14 cellular contexts compared by ENCODE assay signal in the genomic region with DNA sequence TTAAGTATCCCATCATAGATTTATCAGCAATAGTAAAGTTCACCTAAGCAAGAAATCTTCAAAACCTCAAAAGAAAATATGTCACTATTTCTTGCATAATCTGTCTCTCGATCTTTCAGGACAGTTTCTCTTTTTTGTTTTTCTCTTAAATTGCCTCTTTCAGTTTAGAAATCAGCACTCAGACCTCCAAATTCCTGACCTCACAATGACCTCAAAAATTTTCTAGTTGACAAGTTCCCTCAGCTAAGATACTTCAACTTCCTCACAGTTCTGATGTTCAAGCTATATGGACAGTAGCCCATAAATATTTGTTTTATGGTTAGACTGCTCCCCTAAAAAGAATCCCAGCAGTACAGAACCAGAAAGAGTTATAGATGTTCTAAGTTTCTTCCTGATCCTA. TPM values are rescaled to one million over a fixed set of nuclear protein-coding genes. Genes with fewer than 3 reads are reported as not detected.
DNase-seq lines count a peak whose midpoint lies in the region; ATAC-seq and TF ChIP-seq lines count a peak whose summit lies in the region.
"Had no signal": no experiment of that assay in that cellular context is flagged by ENCODE, and none has a peak within 500 bp of the region (broad histone marks: within the 10 kb centered on the region; RNA-seq: fewer than 3 reads in every experiment).

No MANE protein-coding gene starts in this region.

- H3K4me1 ChIP-seq in Karpas-422 (ENCODE audit: low read length) (peaks cover 16% of the 10 kb centered on the region), body of pancreas (no peaks in the 10 kb centered on the region), gastrocnemius medialis (peaks cover 0 to 9% of the 10 kb centered on the region in 2 donors)
- H3K4me1 ChIP-seq in CD4-positive, alpha-beta memory T cell (ENCODE audit: insufficient read depth, low read length), result no peaks in the 10 kb centered on the region

- H3K4me1 Mint-ChIP-seq in CD4-positive, alpha-beta memory T cell, result peaks cover 0 to 2% (median 0%) of the 10 kb centered on the region in 4 donors
- H3K4me1 Mint-ChIP-seq: activated naive CD4-positive, alpha-beta T cell treated with anti-CD3 and anti-CD28 coated beads, Interleukin-2, amount 50 U/mL, for 24 hours had no signal

- no peaks in the 10 kb centered on the region for H3K9me3 Mint-ChIP-seq in CD4-positive, alpha-beta memory T cell
- H3K9me3 Mint-ChIP-seq: activated naive CD4-positive, alpha-beta T cell treated with anti-CD3 and anti-CD28 coated beads, Interleukin-2, amount 50 U/mL, for 24 hours had no signal

- H3K4me3 Mint-ChIP-seq in CD4-positive, alpha-beta memory T cell, result no peak overlapping the region
- H3K4me3 Mint-ChIP-seq: activated naive CD4-positive, alpha-beta T cell treated with anti-CD3 and anti-CD28 coated beads, Interleukin-2, amount 50 U/mL, for 24 hours had no signal

- H2AFZ ChIP-seq in Karpas-422 (ENCODE audit: low read length), result no peak overlapping the region

- H3K27me3 Mint-ChIP-seq in CD4-positive, alpha-beta memory T cell, result no peaks in the 10 kb centered on the region
- H3K27me3 Mint-ChIP-seq: activated naive CD4-positive, alpha-beta T cell treated with anti-CD3 and anti-CD28 coated beads, Interleukin-2, amount 50 U/mL, for 24 hours had no signal

- H3K27ac Mint-ChIP-seq in CD4-positive, alpha-beta memory T cell, result no peak overlapping the region
- H3K27ac Mint-ChIP-seq: activated naive CD4-positive, alpha-beta T cell treated with anti-CD3 and anti-CD28 coated beads, Interleukin-2, amount 50 U/mL, for 24 hours had no signal

- H3K36me3 Mint-ChIP-seq in CD4-positive, alpha-beta memory T cell, result peaks cover 2 to 12% of the 10 kb centered on the region in 2 donors
- H3K36me3 Mint-ChIP-seq: activated naive CD4-positive, alpha-beta T cell treated with anti-CD3 and anti-CD28 coated beads, Interleukin-2, amount 50 U/mL, for 24 hours had no signal

- TF ChIP-seq POLR2A in body of pancreas (IDR thresholded peaks at IDR 0.05) (no peak), gastrocnemius medialis (IDR thresholded peaks at IDR 0.05) (no peak)

- POLR2A ChIA-PET in CD4-positive, alpha-beta memory T cell (lab: Charles Lee; ENCODE audit: partially characterized antibody), result no interaction called here

- H3K36me3 ChIP-seq in GM06990 (ENCODE audit: control insufficient read depth, insufficient read depth, low read length) (peaks cover 1% of the 10 kb centered on the region), Karpas-422 (ENCODE audit: insufficient read depth, low read length) (peaks cover 21% of the 10 kb centered on the region; the same call in 1 of the 2 replicates), body of pancreas (replicated peaks in 1 of 2; ENCODE audit: insufficient read depth in 1 of 2, low read depth in 2 of 2) (no peaks in the 10 kb centered on the region), gastrocnemius medialis (no peaks in the 10 kb centered on the region)
- H3K36me3 ChIP-seq in CD4-positive, alpha-beta memory T cell (ENCODE audit: insufficient read depth, low read length), result no peaks in the 10 kb centered on the region

- H3K9me3 ChIP-seq in Karpas-422 (ENCODE audit: low read length), result no peaks in the 10 kb centered on the region
- no peaks in the 10 kb centered on the region for H3K9me3 ChIP-seq in body of pancreas
- no peaks in the 10 kb centered on the region for H3K9me3 ChIP-seq in CD4-positive, alpha-beta memory T cell (ENCODE audit: control insufficient read depth in 1 of 2, low read length in 2 of 2)
- no peaks in the 10 kb centered on the region for H3K9me3 ChIP-seq in gastrocnemius medialis

- no peak overlapping the region for H3K4me3 ChIP-seq in GM06990 (replicated peaks; ENCODE audit: low read depth, low read length)
- H3K4me3 ChIP-seq in Karpas-422 (ENCODE audit: low read length), result no peak overlapping the region
- H3K4me3 ChIP-seq in coronary artery, result no peak overlapping the region
- H3K4me3 ChIP-seq in body of pancreas, result no peak overlapping the region
- no peak overlapping the region for H3K4me3 ChIP-seq in CD4-positive, alpha-beta memory T cell (ENCODE audit: low read length in 2 of 2)
- H3K4me3 ChIP-seq in gastrocnemius medialis, result no peak overlapping the region

- H3K27me3 ChIP-seq in GM06990 (replicated peaks; ENCODE audit: control insufficient read depth, insufficient read depth, low read length) (no peaks in the 10 kb centered on the region), Karpas-422 (ENCODE audit: low read length) (no peaks in the 10 kb centered on the region), body of pancreas (no peaks in the 10 kb centered on the region), gastrocnemius medialis (no peaks in the 10 kb centered on the region)
- H3K27me3 ChIP-seq in CD4-positive, alpha-beta memory T cell (ENCODE audit: insufficient read depth, low read length), result no peaks in the 10 kb centered on the region

- H3K9me2 ChIP-seq in Karpas-422 (replicated peaks; ENCODE audit: insufficient read depth, low read length), result no peaks in the 10 kb centered on the region

- no peak overlapping the region for H3K9ac ChIP-seq in Karpas-422 (ENCODE audit: low read length)

- CTCF ChIA-PET in CD4-positive, alpha-beta memory T cell (lab: Charles Lee; ENCODE audit: partially characterized antibody), result no interaction called here

- in situ Hi-C loops in gastrocnemius medialis (cut with MboI; ENCODE audit: low sequenced_read_pairs in 4 of 4), result no loop called here

- peak overlapping the region; percentile 12 for H3K4me2 ChIP-seq in Karpas-422 (ENCODE audit: low read depth, low read length, poor library complexity, severe bottlenecking)

- 74 to 83% methylated on average over 1 of the region's 1 CpG for WGBS in body of pancreas, 2 donors

- intact Hi-C loops in body of pancreas (cut with DNase I), result no loop called here
- intact Hi-C loops in CD4-positive, alpha-beta memory T cell (cut with micrococcal nuclease), result no loop called here
- intact Hi-C loops in gastrocnemius medialis (cut with DNase I; ENCODE audit: low total_unique reads), result no loop called here

- H3K27ac ChIP-seq in Karpas-422 (ENCODE audit: low read length), result no peak overlapping the region
- peak overlapping the region; percentile 28 to 47 for H3K27ac ChIP-seq in coronary artery
- H3K27ac ChIP-seq in body of pancreas, result no peak overlapping the region
- no peak overlapping the region for H3K27ac ChIP-seq in CD4-positive, alpha-beta memory T cell (ENCODE audit: low read depth, low read length)
- H3K27ac ChIP-seq in gastrocnemius medialis, result no peak overlapping the region

- peak; percentile 66 for ATAC-seq in GM21390 (IDR thresholded peaks at IDR 0.05; ENCODE audit: unreplicated experiment)
- no peak for ATAC-seq in body of pancreas
- no peak for ATAC-seq in gastrocnemius medialis
- ATAC-seq: stimulated activated naive CD8-positive, alpha-beta T cell treated with anti-CD3 and anti-CD28 coated beads, Interleukin-15, Interleukin-2, amounts not matched to agents 100 U/mL and 50 U/mL, for 24 hours had no signal

- TF ChIP-seq CTCF in GM06990 (IDR thresholded peaks at IDR 0.05; ENCODE audit: insufficient read depth, low read length, poor library complexity, severe bottlenecking) (no peak), coronary artery (IDR thresholded peaks at IDR 0.05) (no peak), body of pancreas (IDR thresholded peaks at IDR 0.05) (no peak), gastrocnemius medialis (IDR thresholded peaks at IDR 0.05 in 4 of 5, conservative IDR thresholded peaks at IDR 0.05 in 1 of 5) (no peak)

- H4K20me1 ChIP-seq in Karpas-422 (ENCODE audit: insufficient read depth, low read depth, low read length), result no peaks in the 10 kb centered on the region

- no peaks in the 10 kb centered on the region for H3K79me2 ChIP-seq in Karpas-422 (ENCODE audit: low read length)

- peak; percentile 15 for DNase-seq in GM06990 (ENCODE audit: extremely low read depth, insufficient read length)
- DNase-seq in Karpas-422, result no peak
- no peak for DNase-seq in coronary artery (ENCODE audit: low spot score)
- no peak for DNase-seq in body of pancreas
- no peak for DNase-seq in CD4-positive, alpha-beta memory T cell
- no peak for DNase-seq in gastrocnemius medialis
- DNase-seq in SIG-M5 treated with dmso at 0.1 percent for 504 hours (lab: John Stamatoyannopoulos, UW; ENCODE audit: unreplicated experiment), result no peak
- DNase-seq: effector CD4-positive, alpha-beta T cell; SHP77 treated with DMSO at 0.1 percent for 48 hours; stimulated activated naive CD8-positive, alpha-beta T cell treated with anti-CD3 and anti-CD28 coated beads, Interleukin-15, Interleukin-2, amounts not matched to agents 100 U/mL and 50 U/mL, for 24 hours had no signal

RNA-seq across cellular contexts. Expression of gene SLC24A5, which starts 24.1 kb away (rescaled TPM):
- not detected in 2 replicates for total RNA-seq in Karpas-422 (2014; rRNA removed; shearing (Covaris generic); ENCODE audit: low replicate concordance)
- total RNA-seq in body of pancreas (not detected), gastrocnemius medialis (not detected)
- not detected for total RNA-seq in CD4-positive, alpha-beta memory T cell
- not detected for polyA plus RNA-seq in CD4-positive, alpha-beta memory T cell
- total RNA-seq: H1, HT1080 had no signal
- polyA plus RNA-seq: H1 had no signal

RNA-seq across cellular contexts. Expression of gene MYEF2, which starts 33.2 kb away (rescaled TPM):
- total RNA-seq in Karpas-422 (2014; rRNA removed; shearing (Covaris generic); ENCODE audit: low replicate concordance), result 50.0 and 53.8 TPM in 2 replicates
- 10 to 100 TPM; 12.9 to 16.6 TPM for total RNA-seq in body of pancreas
- total RNA-seq in CD4-positive, alpha-beta memory T cell, result 10 to 100 TPM; 18.8 to 18.9 TPM
- polyA plus RNA-seq in CD4-positive, alpha-beta memory T cell, result 1 to 10 TPM; 1.6 to 2.0 TPM
- total RNA-seq in gastrocnemius medialis, result 1 to 10 TPM in 2 of 4 donors, under 1 TPM in 2; 0.29 to 4.9 (median 1.9) TPM

RNA-seq across cellular contexts. Expression of gene CTXN2, which starts 46.6 kb away (rescaled TPM):
- not detected in 2 replicates for total RNA-seq in Karpas-422 (2014; rRNA removed; shearing (Covaris generic); ENCODE audit: low replicate concordance)
- total RNA-seq in body of pancreas (under 1 TPM in 1 of 2 donors, not detected in 1; 0.52 TPM), gastrocnemius medialis (not detected)
- not detected for total RNA-seq in CD4-positive, alpha-beta memory T cell
- not detected for polyA plus RNA-seq in CD4-positive, alpha-beta memory T cell
- total RNA-seq: H1, HT1080 had no signal

Comparison
In these comparisons a context has a peak if more than half of its experiments do, and no peak if none do; other contexts are left out.
1. H3K27ac ChIP-seq: peak in coronary artery (2 of 2); none in Karpas-422 (single experiment), body of pancreas (0 of 4), CD4-positive, alpha-beta memory T cell (single experiment) and gastrocnemius medialis (0 of 4).